ENCODE assay signal across 18 cellular contexts in genomic region chr5:156753846-156754245, GRCh38.
DNase-seq lines count a peak whose midpoint lies in the region; ATAC-seq and TF ChIP-seq lines count a peak whose summit lies in the region.
"Had no signal": no experiment of that assay in that cellular context is flagged by ENCODE, and none has a peak within 500 bp of the region (broad histone marks: within the 10 kb centered on the region; RNA-seq: fewer than 3 reads in every experiment).

No MANE protein-coding gene starts in this region.

- no peak for TF ChIP-seq POLR2A in gastroesophageal sphincter (IDR thresholded peaks at IDR 0.05)

- intact Hi-C loops in activated naive CD4-positive, alpha-beta T cell treated with anti-CD3 and anti-CD28 coated beads for 36 hours (cut with micrococcal nuclease): loop anchor here (10.0 kb wide), 1 partner anchor 381 kb away; no protein-coding TSS in a partner anchor
- intact Hi-C loops in activated CD8-positive, alpha-beta T cell treated with anti-CD3 and anti-CD28 coated beads for 36 hours (cut with micrococcal nuclease): no loop called here
- intact Hi-C loops in activated T-helper 2 cell treated with anti-CD3 and anti-CD28 coated beads, Interferon-gamma antibody, Interleukin-2, Interleukin-4, amounts not matched to agents 10 μg/mL and 5 μg/mL and 100 μg/mL, durations not matched to agents 14 hours and 24 hours and 36 hours (cut with micrococcal nuclease): no loop called here

- ATAC-seq in activated CD8-positive, alpha-beta T cell treated with anti-CD3 and anti-CD28 coated beads for 36 hours: peak; percentile 82
- no peak for ATAC-seq in gastroesophageal sphincter
- ATAC-seq: CD8-positive, alpha-beta T cell; HCT116 had no signal

- H3K27ac ChIP-seq in gastroesophageal sphincter: no peak overlapping the region
- H3K27ac ChIP-seq: GM23248, PC-9 had no signal

- peak overlapping the region; percentile 85 for H3K27ac Mint-ChIP-seq in activated naive CD4-positive, alpha-beta T cell treated with anti-CD3 and anti-CD28 coated beads for 36 hours
- H3K27ac Mint-ChIP-seq in activated CD8-positive, alpha-beta T cell treated with anti-CD3 and anti-CD28 coated beads for 36 hours: peak overlapping the region; percentile 91
- peak overlapping the region; percentile 42 for H3K27ac Mint-ChIP-seq in activated T-helper 2 cell treated with anti-CD3 and anti-CD28 coated beads, Interferon-gamma antibody, Interleukin-2, Interleukin-4, amounts not matched to agents 10 μg/mL and 5 μg/mL and 100 μg/mL, durations not matched to agents 14 hours and 24 hours and 36 hours
- H3K27ac Mint-ChIP-seq in stimulated activated naive CD8-positive, alpha-beta T cell treated with anti-CD3 and anti-CD28 coated beads, Interleukin-15, Interleukin-2, amounts not matched to agents 100 ng/mL and 50 ng/mL, for 24 hours: peak overlapping the region; percentile 69
- H3K27ac Mint-ChIP-seq: CD8-positive, alpha-beta T cell had no signal

- no peaks in the 10 kb centered on the region for H3K36me3 Mint-ChIP-seq in activated naive CD4-positive, alpha-beta T cell treated with anti-CD3 and anti-CD28 coated beads for 36 hours (ENCODE audit: low read depth)
- no peaks in the 10 kb centered on the region for H3K36me3 Mint-ChIP-seq in activated CD8-positive, alpha-beta T cell treated with anti-CD3 and anti-CD28 coated beads for 36 hours (ENCODE audit: low read depth)
- H3K36me3 Mint-ChIP-seq in activated T-helper 2 cell treated with anti-CD3 and anti-CD28 coated beads, Interferon-gamma antibody, Interleukin-2, Interleukin-4, amounts not matched to agents 10 μg/mL and 5 μg/mL and 100 μg/mL, durations not matched to agents 14 hours and 24 hours and 36 hours (ENCODE audit: low read depth): no peaks in the 10 kb centered on the region
- no peaks in the 10 kb centered on the region for H3K36me3 Mint-ChIP-seq in stimulated activated naive CD8-positive, alpha-beta T cell treated with anti-CD3 and anti-CD28 coated beads, Interleukin-15, Interleukin-2, amounts not matched to agents 100 ng/mL and 50 ng/mL, for 24 hours (ENCODE audit: low read depth)
- H3K36me3 Mint-ChIP-seq: CD8-positive, alpha-beta T cell had no signal

- DNase-seq in activated naive CD4-positive, alpha-beta T cell treated with anti-CD3 and anti-CD28 coated beads for 36 hours: peak; percentile 24
- no peak for DNase-seq in activated naive CD4-positive, alpha-beta T cell treated with Interleukin-2 at 50 U/mL for 16 hours
- peak; percentile 18 for DNase-seq in activated CD8-positive, alpha-beta T cell treated with anti-CD3 and anti-CD28 coated beads for 36 hours
- no peak for DNase-seq in activated T-helper 2 cell treated with anti-CD3 and anti-CD28 coated beads, Interferon-gamma antibody, Interleukin-2, Interleukin-4, amounts not matched to agents 10 μg/mL and 5 μg/mL and 100 μg/mL, durations not matched to agents 14 hours and 24 hours and 36 hours (ENCODE audit: low spot score)
- no peak for DNase-seq in SIG-M5 (lab: John Stamatoyannopoulos, UW)
- DNase-seq: BE2C; CD8-positive, alpha-beta T cell; GF-D8; GM23248; Karpas-422; NCI-H1105 treated with DMSO at 0.1 percent for 48 hours; NCI-H187; NCI-H446; NCI-H748 treated with DMSO at 0.1 percent for 48 hours; PC-9 had no signal

- no peaks in the 10 kb centered on the region for H3K27me3 ChIP-seq in gastroesophageal sphincter
- H3K27me3 ChIP-seq: BE2C had no signal

- H3K9me3 Mint-ChIP-seq in activated naive CD4-positive, alpha-beta T cell treated with anti-CD3 and anti-CD28 coated beads for 36 hours: no peaks in the 10 kb centered on the region
- H3K9me3 Mint-ChIP-seq in activated CD8-positive, alpha-beta T cell treated with anti-CD3 and anti-CD28 coated beads for 36 hours: peaks cover 4% of the 10 kb centered on the region
- no peaks in the 10 kb centered on the region for H3K9me3 Mint-ChIP-seq in activated T-helper 2 cell treated with anti-CD3 and anti-CD28 coated beads, Interferon-gamma antibody, Interleukin-2, Interleukin-4, amounts not matched to agents 10 μg/mL and 5 μg/mL and 100 μg/mL, durations not matched to agents 14 hours and 24 hours and 36 hours
- H3K9me3 Mint-ChIP-seq in stimulated activated naive CD8-positive, alpha-beta T cell treated with anti-CD3 and anti-CD28 coated beads, Interleukin-15, Interleukin-2, amounts not matched to agents 100 ng/mL and 50 ng/mL, for 24 hours: no peaks in the 10 kb centered on the region
- H3K9me3 Mint-ChIP-seq: CD8-positive, alpha-beta T cell had no signal

- TF ChIP-seq EP300 in gastroesophageal sphincter (IDR thresholded peaks at IDR 0.05): no peak

- no peak for TF ChIP-seq CTCF in activated CD8-positive, alpha-beta T cell treated with anti-CD3 and anti-CD28 coated beads for 36 hours (IDR thresholded peaks at IDR 0.05)
- no peak for TF ChIP-seq CTCF in gastroesophageal sphincter (IDR thresholded peaks at IDR 0.05)

- peaks cover 20% of the 10 kb centered on the region for H3K4me1 Mint-ChIP-seq in activated naive CD4-positive, alpha-beta T cell treated with anti-CD3 and anti-CD28 coated beads for 36 hours (ENCODE audit: low read depth)
- peaks cover 21% of the 10 kb centered on the region for H3K4me1 Mint-ChIP-seq in activated CD8-positive, alpha-beta T cell treated with anti-CD3 and anti-CD28 coated beads for 36 hours (ENCODE audit: low read depth)
- H3K4me1 Mint-ChIP-seq in activated T-helper 2 cell treated with anti-CD3 and anti-CD28 coated beads, Interferon-gamma antibody, Interleukin-2, Interleukin-4, amounts not matched to agents 10 μg/mL and 5 μg/mL and 100 μg/mL, durations not matched to agents 14 hours and 24 hours and 36 hours (ENCODE audit: low read depth): peaks cover 9% of the 10 kb centered on the region
- H3K4me1 Mint-ChIP-seq in stimulated activated naive CD8-positive, alpha-beta T cell treated with anti-CD3 and anti-CD28 coated beads, Interleukin-15, Interleukin-2, amounts not matched to agents 100 ng/mL and 50 ng/mL, for 24 hours (ENCODE audit: low read depth): peaks cover 24% of the 10 kb centered on the region

- no peak overlapping the region for H3K4me3 Mint-ChIP-seq in activated naive CD4-positive, alpha-beta T cell treated with anti-CD3 and anti-CD28 coated beads for 36 hours
- H3K4me3 Mint-ChIP-seq in activated CD8-positive, alpha-beta T cell treated with anti-CD3 and anti-CD28 coated beads for 36 hours: peak overlapping the region; percentile 19
- no peak overlapping the region for H3K4me3 Mint-ChIP-seq in activated T-helper 2 cell treated with anti-CD3 and anti-CD28 coated beads, Interferon-gamma antibody, Interleukin-2, Interleukin-4, amounts not matched to agents 10 μg/mL and 5 μg/mL and 100 μg/mL, durations not matched to agents 14 hours and 24 hours and 36 hours (ENCODE audit: low read depth)
- H3K4me3 Mint-ChIP-seq in stimulated activated naive CD8-positive, alpha-beta T cell treated with anti-CD3 and anti-CD28 coated beads, Interleukin-15, Interleukin-2, amounts not matched to agents 100 ng/mL and 50 ng/mL, for 24 hours: no peak overlapping the region
- H3K4me3 Mint-ChIP-seq: CD8-positive, alpha-beta T cell had no signal

- peaks cover 0 to 16% of the 10 kb centered on the region in 2 donors for H3K36me3 ChIP-seq in gastroesophageal sphincter
- H3K36me3 ChIP-seq: BE2C had no signal

- no peak overlapping the region for H3K4me3 ChIP-seq in gastroesophageal sphincter
- H3K4me3 ChIP-seq: GM23248, PC-9 had no signal

- H3K4me1 ChIP-seq in gastroesophageal sphincter: no peaks in the 10 kb centered on the region
- H3K4me1 ChIP-seq: BE2C had no signal

- no peaks in the 10 kb centered on the region for H3K9me3 ChIP-seq in gastroesophageal sphincter
- H3K9me3 ChIP-seq: BE2C had no signal

- no peaks in the 10 kb centered on the region for H3K27me3 Mint-ChIP-seq in activated naive CD4-positive, alpha-beta T cell treated with anti-CD3 and anti-CD28 coated beads for 36 hours (ENCODE audit: low read depth)
- peaks cover 1% of the 10 kb centered on the region for H3K27me3 Mint-ChIP-seq in activated CD8-positive, alpha-beta T cell treated with anti-CD3 and anti-CD28 coated beads for 36 hours
- H3K27me3 Mint-ChIP-seq in activated T-helper 2 cell treated with anti-CD3 and anti-CD28 coated beads, Interferon-gamma antibody, Interleukin-2, Interleukin-4, amounts not matched to agents 10 μg/mL and 5 μg/mL and 100 μg/mL, durations not matched to agents 14 hours and 24 hours and 36 hours (ENCODE audit: low read depth): peaks cover 4% of the 10 kb centered on the region
- H3K27me3 Mint-ChIP-seq in stimulated activated naive CD8-positive, alpha-beta T cell treated with anti-CD3 and anti-CD28 coated beads, Interleukin-15, Interleukin-2, amounts not matched to agents 100 ng/mL and 50 ng/mL, for 24 hours: no peaks in the 10 kb centered on the region

- POLR2A ChIA-PET in activated CD8-positive, alpha-beta T cell treated with anti-CD3 and anti-CD28 coated beads for 36 hours (lab: Charles Lee): no interaction called here

- WGBS in gastroesophageal sphincter (ENCODE audit: low coverage in 1 of 2), 2 donors: 77 to 91% methylated on average over 3 of the region's 3 CpGs

- CTCF ChIA-PET in activated naive CD4-positive, alpha-beta T cell treated with anti-CD3 and anti-CD28 coated beads for 36 hours (lab: Charles Lee): no interaction called here
- CTCF ChIA-PET in activated CD8-positive, alpha-beta T cell treated with anti-CD3 and anti-CD28 coated beads for 36 hours (lab: Charles Lee): interaction anchor here (1.0 to 1.6 kb wide), 2 partner anchors 12 to 181 kb away, joined by 3 to 4 read pairs; no protein-coding TSS in a partner anchor

Comparison
In these comparisons a context has a peak if more than half of its experiments do, and no peak if none do; other contexts are left out.
1. DNase-seq: peak in activated naive CD4-positive, alpha-beta T cell treated with anti-CD3 and anti-CD28 coated beads for 36 hours (single experiment) and activated CD8-positive, alpha-beta T cell treated with anti-CD3 and anti-CD28 coated beads for 36 hours (single experiment); none in activated naive CD4-positive, alpha-beta T cell treated with Interleukin-2 at 50 U/mL for 16 hours (single experiment), activated T-helper 2 cell treated with anti-CD3 and anti-CD28 coated beads, Interferon-gamma antibody, Interleukin-2, Interleukin-4, amounts not matched to agents 10 μg/mL and 5 μg/mL and 100 μg/mL, durations not matched to agents 14 hours and 24 hours and 36 hours (single experiment) and SIG-M5 (single experiment).
2. Peak in every context shown above with its lines, with median percentiles within 50 percentile points of each other: H3K27ac Mint-ChIP-seq.